Comparison of ENCODE assay signal across 21 cellular contexts in genomic region chr18:6202861-6203260, GRCh38.
"Had no signal": no experiment of that assay in that cellular context is flagged by ENCODE, and none has a peak within 500 bp of the region (broad histone marks: within the 10 kb centered on the region; RNA-seq: fewer than 3 reads in every experiment).

No MANE protein-coding gene starts in this region.

- H3K27ac Mint-ChIP-seq: immature natural killer cell, mesothelial cell of epicardium had no signal

- ATAC-seq: gastroesophageal sphincter, heart left ventricle, left colon, left lung, left ventricle myocardium superior, lower lobe of right lung, mucosa of descending colon had no signal

- H3K4me1 ChIP-seq: foreskin keratinocyte, gastroesophageal sphincter, heart left ventricle, left lung, lower lobe of right lung had no signal

- H3K4me3 ChIP-seq: coronary artery, dorsolateral prefrontal cortex, gastroesophageal sphincter, heart left ventricle, hepatocyte, left lung, lower lobe of right lung, mucosa of descending colon had no signal

- H3K9me3 ChIP-seq: gastroesophageal sphincter, heart left ventricle, left lung, lower lobe of right lung, mucosa of descending colon had no signal

- H3K36me3 ChIP-seq: gastroesophageal sphincter, heart left ventricle, left lung, lower lobe of right lung had no signal

- DNase-seq: dermis blood vessel endothelial cell; dorsolateral prefrontal cortex; effector CD4-positive, alpha-beta T cell; effector memory CD4-positive, alpha-beta T cell; heart left ventricle; hypothalamus; immature natural killer cell; islet precursor cell; kidney; kidney glomerular epithelial cell; left colon; left lung; left ventricle myocardium superior; lower lobe of right lung; mesenchymal stem cell; mucosa of descending colon had no signal

- H3K4me1 Mint-ChIP-seq: immature natural killer cell had no signal

- H3K27me3 ChIP-seq: dorsolateral prefrontal cortex, foreskin keratinocyte, gastroesophageal sphincter, heart left ventricle, hepatocyte, left lung had no signal

- H3K4me3 Mint-ChIP-seq: immature natural killer cell, mesothelial cell of epicardium had no signal

- H3K27ac ChIP-seq: coronary artery, foreskin keratinocyte, gastroesophageal sphincter, heart left ventricle, hepatocyte, left lung, lower lobe of right lung had no signal

- H3K9me3 Mint-ChIP-seq: immature natural killer cell, mesothelial cell of epicardium had no signal
